ENCODE assay signal across 1 cellular context in genomic region chr10:21475393-21475792, GRCh38.
A peak's percentile ranks its signal among the peaks of the same experiment; 100 is the strongest.
TF ChIP-seq lines count a peak whose summit lies in the region.

No MANE protein-coding gene starts in this region.

TF ChIP-seq in H1, 55 proteins besides CTCF, POLR2A, EP300 and RAD21:
- no peak for TF ChIP-seq SUZ12 (IDR thresholded peaks at IDR 0.05; ENCODE audit: low read length)
- no peak for TF ChIP-seq JUN (IDR thresholded peaks at IDR 0.05; ENCODE audit: low read depth, low read length)
- TF ChIP-seq NRF1 (IDR thresholded peaks at IDR 0.05; ENCODE audit: low read depth, low read length), result no peak
- TF ChIP-seq RXRA (IDR thresholded peaks at IDR 0.05; ENCODE audit: insufficient read depth, low read depth, low read length), result no peak
- peak; percentile 24; the same call in 1 of the 2 replicates for TF ChIP-seq KDM1A (IDR thresholded peaks at IDR 0.05; ENCODE audit: borderline replicate concordance, low read length)
